ENCODE assay signal across 1 cellular context in the genomic region with DNA sequence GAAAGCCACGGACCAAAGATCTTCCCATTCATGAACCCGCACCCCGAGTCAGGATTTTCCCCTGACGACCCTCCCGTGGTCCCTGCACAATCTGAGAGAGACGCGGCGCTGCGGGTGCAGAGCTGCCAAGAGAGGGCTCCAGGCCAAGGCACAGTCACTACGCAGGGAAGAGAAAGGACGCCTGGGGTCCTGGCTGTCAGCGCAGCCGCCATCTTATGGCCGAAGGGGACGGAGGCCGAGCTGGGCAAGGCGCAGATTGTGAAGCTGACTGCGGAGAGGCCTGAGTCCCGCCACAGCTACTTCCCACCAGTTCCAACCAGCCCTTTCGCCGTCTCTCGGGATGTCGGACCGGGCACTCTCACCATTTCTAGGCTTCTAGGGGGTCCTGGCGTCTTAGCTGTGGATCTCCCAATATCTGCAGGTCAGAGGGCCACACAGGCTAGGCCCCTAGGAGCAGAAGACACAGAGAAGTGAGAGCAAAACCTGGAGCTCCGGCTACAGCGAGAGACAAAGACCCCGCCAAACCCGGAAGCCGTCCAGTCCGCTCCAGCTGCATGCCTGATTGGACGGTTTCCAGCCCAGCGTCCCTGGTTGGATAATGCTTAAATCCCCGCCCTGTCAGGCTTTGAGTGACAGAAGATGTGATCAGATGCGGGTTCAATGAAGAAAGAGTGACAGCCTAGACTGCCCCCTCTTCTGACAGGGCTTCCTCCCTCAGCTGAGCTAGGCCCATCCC.
TF ChIP-seq lines count a peak whose summit lies in the region.

A gene (minus strand): TSS at position 515 of the 736 bp plus-strand sequence. CDS start 150 bp downstream, at position 365.

TF ChIP-seq in K562, 482 proteins besides CTCF, POLR2A, EP300 and RAD21 (continued from another document and continues in another):
- TF ChIP-seq STAG1 (CRISPR knock-in tag; IDR thresholded peaks at IDR 0.05; ENCODE audit: borderline replicate concordance) (no peak), ZNF707 (CRISPR knock-in tag; conservative IDR thresholded peaks at IDR 0.05) (no peak), CBX5 (IDR thresholded peaks at IDR 0.05; ENCODE audit: borderline replicate concordance, low read depth) (no peak), ZNF3 (CRISPR knock-in tag; IDR thresholded peaks at IDR 0.05) (no peak), FOSL1 (tag; conservative IDR thresholded peaks at IDR 0.05) (no peak), SAP30 (IDR thresholded peaks at IDR 0.05; ENCODE audit: borderline replicate concordance, insufficient read depth, low read depth, low read length, poor library complexity, severe bottlenecking) (peak; percentile 84), ZC3H4 (CRISPR knock-in tag; IDR thresholded peaks at IDR 0.05; ENCODE audit: borderline replicate concordance) (no peak), ZNF778 (CRISPR knock-in tag; IDR thresholded peaks at IDR 0.05) (no peak), RBBP5 (IDR thresholded peaks at IDR 0.05; ENCODE audit: borderline replicate concordance, insufficient read depth, low read length, poor library complexity, severe bottlenecking) (peak; percentile 91), TRIM24 (IDR thresholded peaks at IDR 0.05) (no peak), SPI1 (IDR thresholded peaks at IDR 0.05; ENCODE audit: borderline replicate concordance, low read depth, low read length) (peak; percentile 82), LARP7 (IDR thresholded peaks at IDR 0.05) (no peak), NFIC (IDR thresholded peaks at IDR 0.05) (no peak; the same call in none of the 2 replicates), KDM2B (CRISPR knock-in tag; IDR thresholded peaks at IDR 0.05) (no peak), ZNF696 (CRISPR knock-in tag; conservative IDR thresholded peaks at IDR 0.05) (no peak), HMG20A (CRISPR knock-in tag; conservative IDR thresholded peaks at IDR 0.05) (no peak), ZNF174 (CRISPR knock-in tag; IDR thresholded peaks at IDR 0.05) (no peak), PTTG1 (tag; IDR thresholded peaks at IDR 0.05; ENCODE audit: low read depth) (no peak), SUPT5H (IDR thresholded peaks at IDR 0.05) (peak; percentile 90), GABPB1 (CRISPR knock-in tag; IDR thresholded peaks at IDR 0.05) (no peak; the same call in 1 of the 2 replicates), TCF7L2 (IDR thresholded peaks at IDR 0.05; ENCODE audit: low read depth, low read length) (no peak), FOXM1 (IDR thresholded peaks at IDR 0.05; ENCODE audit: low read depth) (no peak), FOXM1 (CRISPR knock-in tag; IDR thresholded peaks at IDR 0.05; ENCODE audit: low read depth) (no peak), RBM17 (IDR thresholded peaks at IDR 0.05; ENCODE audit: borderline replicate concordance, low read depth, low read length) (no peak), KLF10 (CRISPR knock-in tag; IDR thresholded peaks at IDR 0.05) (no peak), CCAR2 (IDR thresholded peaks at IDR 0.05; ENCODE audit: low read depth, low read length) (no peak), ZBTB8A (IDR thresholded peaks at IDR 0.05; ENCODE audit: partially characterized antibody) (no peak), EGR1 (conservative IDR thresholded peaks at IDR 0.05) (no peak), ZBED1 (IDR thresholded peaks at IDR 0.05) (no peak), PURB (CRISPR knock-in tag; IDR thresholded peaks at IDR 0.05; ENCODE audit: low read depth) (no peak), ZNF764 (CRISPR knock-in tag; IDR thresholded peaks at IDR 0.05; ENCODE audit: low read depth) (no peak), HIVEP1 (CRISPR knock-in tag; IDR thresholded peaks at IDR 0.05) (no peak), ESRRB (CRISPR knock-in tag; IDR thresholded peaks at IDR 0.05; ENCODE audit: borderline replicate concordance) (no peak), SIN3A (IDR thresholded peaks at IDR 0.05; ENCODE audit: borderline replicate concordance in 2 of 2, control insufficient read depth in 1 of 2, low read depth in 2 of 2, low read length in 2 of 2) (0 out of 4 replicates have a peak, but pooled peaks of 1 of the 2 experiments have one; percentile 60), CCNT2 (IDR thresholded peaks at IDR 0.05; ENCODE audit: borderline replicate concordance, extremely low read depth, insufficient read length, low read depth, low read length) (no peak), ZNF239 (CRISPR knock-in tag; IDR thresholded peaks at IDR 0.05) (no peak), ARID1B (IDR thresholded peaks at IDR 0.05) (no peak), POU5F1 (IDR thresholded peaks at IDR 0.05; ENCODE audit: borderline replicate concordance, low read depth, low read length, partially characterized antibody) (no peak), ETV6 (IDR thresholded peaks at IDR 0.05; ENCODE audit: borderline replicate concordance in 1 of 2, low read depth in 2 of 2, low read length in 1 of 2) (no peak), ETV6 (CRISPR knock-in tag; IDR thresholded peaks at IDR 0.05; ENCODE audit: borderline replicate concordance) (no peak), NR3C1 (CRISPR knock-in tag; IDR thresholded peaks at IDR 0.05) (no peak), ZNF507 (tag; conservative IDR thresholded peaks at IDR 0.05) (no peak), CBX8 (IDR thresholded peaks at IDR 0.05; ENCODE audit: borderline replicate concordance, extremely low read depth, low read depth, low read length, poor library complexity, severe bottlenecking) (no peak), ZNF133 (CRISPR knock-in tag; IDR thresholded peaks at IDR 0.05) (no peak), SIX5 (IDR thresholded peaks at IDR 0.05; ENCODE audit: borderline replicate concordance in 1 of 2, insufficient read depth in 1 of 2, low read depth in 1 of 2, low read length in 2 of 2) (no peak), ZNF583 (CRISPR knock-in tag; IDR thresholded peaks at IDR 0.05) (no peak)
- TF ChIP-seq, protein P1, sequence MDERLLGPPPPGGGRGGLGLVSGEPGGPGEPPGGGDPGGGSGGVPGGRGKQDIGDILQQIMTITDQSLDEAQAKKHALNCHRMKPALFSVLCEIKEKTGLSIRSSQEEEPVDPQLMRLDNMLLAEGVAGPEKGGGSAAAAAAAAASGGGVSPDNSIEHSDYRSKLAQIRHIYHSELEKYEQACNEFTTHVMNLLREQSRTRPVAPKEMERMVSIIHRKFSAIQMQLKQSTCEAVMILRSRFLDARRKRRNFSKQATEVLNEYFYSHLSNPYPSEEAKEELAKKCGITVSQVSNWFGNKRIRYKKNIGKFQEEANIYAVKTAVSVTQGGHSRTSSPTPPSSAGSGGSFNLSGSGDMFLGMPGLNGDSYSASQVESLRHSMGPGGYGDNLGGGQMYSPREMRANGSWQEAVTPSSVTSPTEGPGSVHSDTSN (CRISPR knock-in tag; IDR thresholded peaks at IDR 0.05; ENCODE audit: low read depth), result peak; percentile 95
- TF ChIP-seq, protein P1 (tag; conservative IDR thresholded peaks at IDR 0.05; ENCODE audit: low read depth), result peak; percentile 98
- TF ChIP-seq, protein P2, sequence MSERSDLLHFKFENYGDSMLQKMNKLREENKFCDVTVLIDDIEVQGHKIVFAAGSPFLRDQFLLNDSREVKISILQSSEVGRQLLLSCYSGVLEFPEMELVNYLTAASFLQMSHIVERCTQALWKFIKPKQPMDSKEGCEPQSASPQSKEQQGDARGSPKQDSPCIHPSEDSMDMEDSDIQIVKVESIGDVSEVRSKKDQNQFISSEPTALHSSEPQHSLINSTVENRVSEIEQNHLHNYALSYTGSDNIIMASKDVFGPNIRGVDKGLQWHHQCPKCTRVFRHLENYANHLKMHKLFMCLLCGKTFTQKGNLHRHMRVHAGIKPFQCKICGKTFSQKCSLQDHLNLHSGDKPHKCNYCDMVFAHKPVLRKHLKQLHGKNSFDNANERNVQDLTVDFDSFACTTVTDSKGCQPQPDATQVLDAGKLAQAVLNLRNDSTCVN (CRISPR knock-in tag; IDR thresholded peaks at IDR 0.05), result no peak
- TF ChIP-seq, protein P3, sequence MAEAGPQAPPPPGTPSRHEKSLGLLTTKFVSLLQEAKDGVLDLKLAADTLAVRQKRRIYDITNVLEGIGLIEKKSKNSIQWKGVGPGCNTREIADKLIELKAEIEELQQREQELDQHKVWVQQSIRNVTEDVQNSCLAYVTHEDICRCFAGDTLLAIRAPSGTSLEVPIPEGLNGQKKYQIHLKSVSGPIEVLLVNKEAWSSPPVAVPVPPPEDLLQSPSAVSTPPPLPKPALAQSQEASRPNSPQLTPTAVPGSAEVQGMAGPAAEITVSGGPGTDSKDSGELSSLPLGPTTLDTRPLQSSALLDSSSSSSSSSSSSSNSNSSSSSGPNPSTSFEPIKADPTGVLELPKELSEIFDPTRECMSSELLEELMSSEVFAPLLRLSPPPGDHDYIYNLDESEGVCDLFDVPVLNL (CRISPR knock-in tag; IDR thresholded peaks at IDR 0.05; ENCODE audit: low read depth), result no peak
- TF ChIP-seq, protein P4, sequence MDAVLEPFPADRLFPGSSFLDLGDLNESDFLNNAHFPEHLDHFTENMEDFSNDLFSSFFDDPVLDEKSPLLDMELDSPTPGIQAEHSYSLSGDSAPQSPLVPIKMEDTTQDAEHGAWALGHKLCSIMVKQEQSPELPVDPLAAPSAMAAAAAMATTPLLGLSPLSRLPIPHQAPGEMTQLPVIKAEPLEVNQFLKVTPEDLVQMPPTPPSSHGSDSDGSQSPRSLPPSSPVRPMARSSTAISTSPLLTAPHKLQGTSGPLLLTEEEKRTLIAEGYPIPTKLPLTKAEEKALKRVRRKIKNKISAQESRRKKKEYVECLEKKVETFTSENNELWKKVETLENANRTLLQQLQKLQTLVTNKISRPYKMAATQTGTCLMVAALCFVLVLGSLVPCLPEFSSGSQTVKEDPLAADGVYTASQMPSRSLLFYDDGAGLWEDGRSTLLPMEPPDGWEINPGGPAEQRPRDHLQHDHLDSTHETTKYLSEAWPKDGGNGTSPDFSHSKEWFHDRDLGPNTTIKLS (IDR thresholded peaks at IDR 0.05; ENCODE audit: borderline replicate concordance, low read depth), result no peak
- TF ChIP-seq, protein P5, sequence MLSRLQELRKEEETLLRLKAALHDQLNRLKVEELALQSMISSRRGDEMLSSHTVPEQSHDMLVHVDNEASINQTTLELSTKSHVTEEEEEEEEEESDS (CRISPR knock-in tag; IDR thresholded peaks at IDR 0.05), result no peak
- TF ChIP-seq, protein P6, sequence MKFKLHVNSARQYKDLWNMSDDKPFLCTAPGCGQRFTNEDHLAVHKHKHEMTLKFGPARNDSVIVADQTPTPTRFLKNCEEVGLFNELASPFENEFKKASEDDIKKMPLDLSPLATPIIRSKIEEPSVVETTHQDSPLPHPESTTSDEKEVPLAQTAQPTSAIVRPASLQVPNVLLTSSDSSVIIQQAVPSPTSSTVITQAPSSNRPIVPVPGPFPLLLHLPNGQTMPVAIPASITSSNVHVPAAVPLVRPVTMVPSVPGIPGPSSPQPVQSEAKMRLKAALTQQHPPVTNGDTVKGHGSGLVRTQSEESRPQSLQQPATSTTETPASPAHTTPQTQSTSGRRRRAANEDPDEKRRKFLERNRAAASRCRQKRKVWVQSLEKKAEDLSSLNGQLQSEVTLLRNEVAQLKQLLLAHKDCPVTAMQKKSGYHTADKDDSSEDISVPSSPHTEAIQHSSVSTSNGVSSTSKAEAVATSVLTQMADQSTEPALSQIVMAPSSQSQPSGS (CRISPR knock-in tag; IDR thresholded peaks at IDR 0.05), result no peak
- TF ChIP-seq, protein P7, sequence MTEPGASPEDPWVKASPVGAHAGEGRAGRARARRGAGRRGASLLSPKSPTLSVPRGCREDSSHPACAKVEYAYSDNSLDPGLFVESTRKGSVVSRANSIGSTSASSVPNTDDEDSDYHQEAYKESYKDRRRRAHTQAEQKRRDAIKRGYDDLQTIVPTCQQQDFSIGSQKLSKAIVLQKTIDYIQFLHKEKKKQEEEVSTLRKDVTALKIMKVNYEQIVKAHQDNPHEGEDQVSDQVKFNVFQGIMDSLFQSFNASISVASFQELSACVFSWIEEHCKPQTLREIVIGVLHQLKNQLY (CRISPR knock-in tag; conservative IDR thresholded peaks at IDR 0.05), result no peak
- TF ChIP-seq, protein P8, sequence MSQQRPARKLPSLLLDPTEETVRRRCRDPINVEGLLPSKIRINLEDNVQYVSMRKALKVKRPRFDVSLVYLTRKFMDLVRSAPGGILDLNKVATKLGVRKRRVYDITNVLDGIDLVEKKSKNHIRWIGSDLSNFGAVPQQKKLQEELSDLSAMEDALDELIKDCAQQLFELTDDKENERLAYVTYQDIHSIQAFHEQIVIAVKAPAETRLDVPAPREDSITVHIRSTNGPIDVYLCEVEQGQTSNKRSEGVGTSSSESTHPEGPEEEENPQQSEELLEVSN (IDR thresholded peaks at IDR 0.05; ENCODE audit: borderline replicate concordance in 1 of 2, extremely low read depth in 1 of 2, insufficient read depth in 1 of 2, insufficient read length in 1 of 2, low read depth in 1 of 2, low read length in 1 of 2, poor library complexity in 1 of 2, severe bottlenecking in 1 of 2), result peak in 1 of 2 experiments; percentile 17
- TF ChIP-seq, protein P9, sequence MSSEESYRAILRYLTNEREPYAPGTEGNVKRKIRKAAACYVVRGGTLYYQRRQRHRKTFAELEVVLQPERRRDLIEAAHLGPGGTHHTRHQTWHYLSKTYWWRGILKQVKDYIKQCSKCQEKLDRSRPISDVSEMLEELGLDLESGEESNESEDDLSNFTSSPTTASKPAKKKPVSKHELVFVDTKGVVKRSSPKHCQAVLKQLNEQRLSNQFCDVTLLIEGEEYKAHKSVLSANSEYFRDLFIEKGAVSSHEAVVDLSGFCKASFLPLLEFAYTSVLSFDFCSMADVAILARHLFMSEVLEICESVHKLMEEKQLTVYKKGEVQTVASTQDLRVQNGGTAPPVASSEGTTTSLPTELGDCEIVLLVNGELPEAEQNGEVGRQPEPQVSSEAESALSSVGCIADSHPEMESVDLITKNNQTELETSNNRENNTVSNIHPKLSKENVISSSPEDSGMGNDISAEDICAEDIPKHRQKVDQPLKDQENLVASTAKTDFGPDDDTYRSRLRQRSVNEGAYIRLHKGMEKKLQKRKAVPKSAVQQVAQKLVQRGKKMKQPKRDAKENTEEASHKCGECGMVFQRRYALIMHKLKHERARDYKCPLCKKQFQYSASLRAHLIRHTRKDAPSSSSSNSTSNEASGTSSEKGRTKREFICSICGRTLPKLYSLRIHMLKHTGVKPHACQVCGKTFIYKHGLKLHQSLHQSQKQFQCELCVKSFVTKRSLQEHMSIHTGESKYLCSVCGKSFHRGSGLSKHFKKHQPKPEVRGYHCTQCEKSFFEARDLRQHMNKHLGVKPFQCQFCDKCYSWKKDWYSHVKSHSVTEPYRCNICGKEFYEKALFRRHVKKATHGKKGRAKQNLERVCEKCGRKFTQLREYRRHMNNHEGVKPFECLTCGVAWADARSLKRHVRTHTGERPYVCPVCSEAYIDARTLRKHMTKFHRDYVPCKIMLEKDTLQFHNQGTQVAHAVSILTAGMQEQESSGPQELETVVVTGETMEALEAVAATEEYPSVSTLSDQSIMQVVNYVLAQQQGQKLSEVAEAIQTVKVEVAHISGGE (CRISPR knock-in tag; IDR thresholded peaks at IDR 0.05), result no peak
- TF ChIP-seq, protein P10, sequence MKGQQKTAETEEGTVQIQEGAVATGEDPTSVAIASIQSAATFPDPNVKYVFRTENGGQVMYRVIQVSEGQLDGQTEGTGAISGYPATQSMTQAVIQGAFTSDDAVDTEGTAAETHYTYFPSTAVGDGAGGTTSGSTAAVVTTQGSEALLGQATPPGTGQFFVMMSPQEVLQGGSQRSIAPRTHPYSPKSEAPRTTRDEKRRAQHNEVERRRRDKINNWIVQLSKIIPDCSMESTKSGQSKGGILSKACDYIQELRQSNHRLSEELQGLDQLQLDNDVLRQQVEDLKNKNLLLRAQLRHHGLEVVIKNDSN (CRISPR knock-in tag; IDR thresholded peaks at IDR 0.05), result no peak
